In genomic region chr3:194928183-194928736, GRCh38 we compare ENCODE assay signal across 17 cellular contexts.
DNase-seq lines count a peak whose midpoint lies in the region; ATAC-seq, FAIRE-seq and TF ChIP-seq lines count a peak whose summit lies in the region.
"Had no signal": no experiment of that assay in that cellular context is flagged by ENCODE, and none has a peak within 500 bp of the region (broad histone marks: within the 10 kb centered on the region; RNA-seq: fewer than 3 reads in every experiment).

No MANE protein-coding gene starts in this region.

- no peak for ATAC-seq in HG02588 (IDR thresholded peaks at IDR 0.05; ENCODE audit: unreplicated experiment)
- ATAC-seq in GM19467 (IDR thresholded peaks at IDR 0.05; ENCODE audit: unreplicated experiment), result no peak
- ATAC-seq: esophagus mucosa had no signal

- no peaks in the 10 kb centered on the region for H4K20me1 ChIP-seq in astrocyte (ENCODE audit: insufficient read depth, low read length)

- H2AFZ ChIP-seq in astrocyte (ENCODE audit: low read depth, low read length), result no peak overlapping the region

- no peaks in the 10 kb centered on the region for H3K36me3 ChIP-seq in astrocyte (ENCODE audit: insufficient read depth, low read length)
- H3K36me3 ChIP-seq: thoracic aorta had no signal

- peaks cover 2% of the 10 kb centered on the region for H3K36me3 Mint-ChIP-seq in astrocyte (ENCODE audit: low read depth, unreplicated experiment)

- H3K27ac ChIP-seq in astrocyte (ENCODE audit: low read depth, low read length), result no peak overlapping the region
- H3K27ac ChIP-seq: thoracic aorta had no signal

- H3K9me3 Mint-ChIP-seq in astrocyte (ENCODE audit: unreplicated experiment), result peaks cover 10% of the 10 kb centered on the region

- no peaks in the 10 kb centered on the region for H3K27me3 Mint-ChIP-seq in astrocyte (ENCODE audit: low read depth, unreplicated experiment)

- H3K27ac Mint-ChIP-seq in astrocyte (ENCODE audit: unreplicated experiment), result peak overlapping the region; percentile 59

- H3K9ac ChIP-seq in astrocyte (ENCODE audit: low read length), result no peak overlapping the region

- H3K9me3 ChIP-seq in astrocyte (ENCODE audit: insufficient read depth, low read depth, low read length), result no peaks in the 10 kb centered on the region
- H3K9me3 ChIP-seq: thoracic aorta had no signal

- no peaks in the 10 kb centered on the region for H3K79me2 ChIP-seq in astrocyte (ENCODE audit: insufficient read depth, low read length)

- FAIRE-seq in astrocyte (lab: Jason Lieb, UNC), result no peak

- H3K4me3 ChIP-seq in astrocyte (ENCODE audit: insufficient read depth, low read depth, low read length), result no peak overlapping the region
- H3K4me3 ChIP-seq: coronary artery, thoracic aorta had no signal

- DNase-seq in A172 (ENCODE audit: low spot score), result peak; percentile 13
- DNase-seq in ELR (ENCODE audit: low read depth), result peak; percentile 59
- peak; percentile 62 for DNase-seq in astrocyte (ENCODE audit: low read depth)
- DNase-seq in islet precursor cell, result peak; percentile 55
- no peak for DNase-seq in stimulated activated CD4-positive, alpha-beta T cell treated with anti-CD3 and anti-CD28 coated beads, Interleukin-4, amount 100 ng/mL, for 1 hour
- no peak for DNase-seq in activated T-cell treated with anti-CD3 and anti-CD28 coated beads for 4 hours
- DNase-seq: DMS79 treated with DMSO at 0.1 percent for 48 hours, NCI-H1105 treated with DMSO at 0.1 percent for 48 hours, NCI-H345, nucleus accumbens, SW 1271 had no signal

- H3K4me1 Mint-ChIP-seq in astrocyte (ENCODE audit: low read depth, unreplicated experiment), result peaks cover 37% of the 10 kb centered on the region

- TF ChIP-seq CTCF in astrocyte (IDR thresholded peaks at IDR 0.05; ENCODE audit: insufficient read depth, low read depth, low read length), result no peak

- H3K4me3 Mint-ChIP-seq in astrocyte (ENCODE audit: unreplicated experiment), result no peak overlapping the region
- H3K4me3 Mint-ChIP-seq: IgD-negative memory B cell had no signal

- no peaks in the 10 kb centered on the region for H3K27me3 ChIP-seq in astrocyte (ENCODE audit: insufficient read depth, low read length)

- peak overlapping the region; percentile 28 for H3K4me2 ChIP-seq in astrocyte (ENCODE audit: low read length)

- peaks cover 28% of the 10 kb centered on the region for H3K4me1 ChIP-seq in astrocyte (ENCODE audit: insufficient read depth, low read length)

Comparison
In these comparisons a context has a peak if more than half of its experiments do, and no peak if none do; other contexts are left out.
1. DNase-seq: peak in A172 (single experiment), ELR (single experiment), astrocyte (single experiment) and islet precursor cell (single experiment); none in stimulated activated CD4-positive, alpha-beta T cell treated with anti-CD3 and anti-CD28 coated beads, Interleukin-4, amount 100 ng/mL, for 1 hour (single experiment) and activated T-cell treated with anti-CD3 and anti-CD28 coated beads for 4 hours (single experiment).